Comparison of ENCODE assay signal across 30 cellular contexts in genomic region chr9:134033516-134034214, GRCh38.
"Had no signal": no experiment of that assay in that cellular context is flagged by ENCODE, and none has a peak within 500 bp of the region (broad histone marks: within the 10 kb centered on the region; RNA-seq: fewer than 3 reads in every experiment).

No MANE protein-coding gene starts in this region.

- H3K27me3 Mint-ChIP-seq: activated naive CD8-positive, alpha-beta T cell treated with anti-CD3 and anti-CD28 coated beads, Interleukin-2, amount 50 U/mL, for 24 hours; activated T-helper 17 cell treated with anti-CD3 and anti-CD28 coated beads, Interleukin-2, amount 50 U/mL, for 72 hours; central memory CD8-positive, alpha-beta T cell; T-helper 17 cell had no signal

- H3K9me3 Mint-ChIP-seq: activated naive CD4-positive, alpha-beta T cell treated with anti-CD3 and anti-CD28 coated beads, Interleukin-2, amount 50 U/mL, for 72 hours; activated naive CD8-positive, alpha-beta T cell treated with anti-CD3 and anti-CD28 coated beads, Interleukin-2, amount 50 U/mL, for 24 hours; activated T-helper 17 cell treated with anti-CD3 and anti-CD28 coated beads, Interleukin-2, amount 50 U/mL, for 72 hours; central memory CD8-positive, alpha-beta T cell; WTC11 had no signal

- H3K4me3 Mint-ChIP-seq: activated CD8-positive, alpha-beta T cell treated with anti-CD3 and anti-CD28 coated beads, Interleukin-2, amount 10 ng/mL, durations not matched to agents 7 days and 5 days; activated naive CD8-positive, alpha-beta T cell treated with anti-CD3 and anti-CD28 coated beads, Interleukin-2, amount 50 U/mL, for 24 hours; activated T-helper 17 cell treated with anti-CD3 and anti-CD28 coated beads, Interleukin-2, amount 50 U/mL, for 72 hours; central memory CD8-positive, alpha-beta T cell; T-helper 17 cell; WTC11 had no signal

- DNase-seq: activated CD4-positive, alpha-beta T cell treated with anti-CD3 and anti-CD28 coated beads for 48 hours; activated CD4-positive, alpha-beta T cell treated with anti-CD3 and anti-CD28 coated beads, Interleukin-2, amount 50 U/mL, for 4 hours; activated CD4-positive, CD25-positive, alpha-beta regulatory T cell treated with anti-CD3 and anti-CD28 coated beads, Interleukin-2, amount 50 U/mL, for 72 hours; activated CD8-positive, alpha-beta T cell treated with anti-CD3 and anti-CD28 coated beads, Interleukin-2, amount 10 ng/mL, durations not matched to agents 7 days and 5 days; activated gamma-delta T cell; activated naive CD8-positive, alpha-beta T cell treated with anti-CD3 and anti-CD28 coated beads, Interleukin-2, amount 50 U/mL, for 24 hours; activated T-cell treated with anti-CD3 and anti-CD28 coated beads, Interleukin-2, amount 50 U/mL, for 48 hours; amniotic stem cell; body of pancreas; MG63; MV-4-11; NCI-H1092 treated with DMSO at 0.1 percent for 48 hours; NCI-H1417 treated with DMSO at 0.1 percent for 48 hours; NCI-H1694; NCI-H2029; NCI-H2107; NCI-H2171 treated with DMSO at 0.1 percent for 48 hours; NCI-H226; NCI-H510A; NCI-H69; PC-3; SIG-M5; T-helper 17 cell; T-helper 9 cell had no signal

- H3K4me1 Mint-ChIP-seq: activated naive CD8-positive, alpha-beta T cell treated with anti-CD3 and anti-CD28 coated beads, Interleukin-2, amount 50 U/mL, for 24 hours; activated T-helper 17 cell treated with anti-CD3 and anti-CD28 coated beads, Interleukin-2, amount 50 U/mL, for 72 hours; central memory CD8-positive, alpha-beta T cell; WTC11 had no signal

- H3K27me3 ChIP-seq: ascending aorta, body of pancreas, MG63 had no signal

- H3K4me3 ChIP-seq: ascending aorta, body of pancreas, MG63 had no signal

- H3K27ac Mint-ChIP-seq: activated CD8-positive, alpha-beta T cell treated with anti-CD3 and anti-CD28 coated beads, Interleukin-2, amount 10 ng/mL, durations not matched to agents 7 days and 5 days; activated naive CD4-positive, alpha-beta T cell treated with anti-CD3 and anti-CD28 coated beads, Interleukin-2, amount 50 U/mL, for 72 hours; activated naive CD8-positive, alpha-beta T cell treated with anti-CD3 and anti-CD28 coated beads, Interleukin-2, amount 50 U/mL, for 24 hours; activated T-helper 17 cell treated with anti-CD3 and anti-CD28 coated beads, Interleukin-2, amount 50 U/mL, for 72 hours; T-helper 17 cell; WTC11 had no signal

- ATAC-seq: activated CD8-positive, alpha-beta T cell treated with anti-CD3 and anti-CD28 coated beads, Interleukin-2, amount 10 ng/mL, durations not matched to agents 7 days and 5 days; activated naive CD4-positive, alpha-beta T cell treated with anti-CD3 and anti-CD28 coated beads, Interleukin-2, amount 50 U/mL, for 72 hours; activated naive CD8-positive, alpha-beta T cell treated with anti-CD3 and anti-CD28 coated beads, Interleukin-2, amount 50 U/mL, for 24 hours; activated T-helper 17 cell treated with anti-CD3 and anti-CD28 coated beads, Interleukin-2, amount 50 U/mL, for 72 hours; body of pancreas; PC-3; T-helper 17 cell; WTC11 had no signal

- FAIRE-seq: RCC 7860 had no signal
